ENCODE assay signal across 12 cellular contexts in the genomic region with DNA sequence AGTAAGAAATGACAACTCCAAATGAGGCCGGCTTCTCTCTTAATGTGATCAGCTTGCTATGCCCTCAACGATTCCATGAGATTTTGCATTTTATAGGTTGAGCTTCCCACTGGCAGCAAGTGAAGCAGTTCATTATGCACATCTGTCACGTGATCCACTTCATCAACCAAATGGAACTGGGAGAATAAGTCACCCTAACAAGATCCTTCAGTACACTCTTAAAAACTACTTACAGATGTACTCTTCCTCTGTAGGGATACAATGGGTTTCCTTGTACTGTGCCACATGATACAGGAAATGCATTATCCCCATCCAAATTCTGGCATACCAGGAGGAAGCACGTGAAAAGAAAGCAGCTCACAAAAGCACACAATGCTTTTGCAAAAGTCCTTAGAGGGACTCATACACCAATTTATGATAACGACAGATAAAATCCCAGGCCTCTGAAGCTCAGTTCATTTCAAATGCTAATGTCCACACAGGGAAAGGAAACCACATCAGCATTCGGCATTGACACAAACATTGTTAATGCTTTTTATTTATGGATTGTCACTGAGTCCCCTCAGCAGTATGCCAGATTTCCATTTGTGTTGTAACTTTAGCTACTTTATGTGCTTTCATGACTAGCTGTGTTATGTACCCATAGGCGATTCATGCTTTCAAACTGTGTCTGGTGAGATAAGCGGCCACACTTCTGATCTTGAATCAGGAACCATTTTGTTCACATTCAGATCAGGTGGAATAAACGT. TPM values are rescaled to one million over a fixed set of nuclear protein-coding genes. Genes with fewer than 3 reads are reported as not detected.
A peak's percentile ranks its signal among the peaks of the same experiment; 100 is the strongest.
DNase-seq lines count a peak whose midpoint lies in the region; ATAC-seq and TF ChIP-seq lines count a peak whose summit lies in the region.
"Had no signal": no experiment of that assay in that cellular context is flagged by ENCODE, and none has a peak within 500 bp of the region (broad histone marks: within the 10 kb centered on the region; RNA-seq: fewer than 3 reads in every experiment).

No MANE protein-coding gene starts in this region.

- WGBS in heart right ventricle, 2 donors, result 66 to 68% methylated on average over 9 of the region's 9 CpGs
- WGBS in prostate gland, result 23% methylated on average over 9 of the region's 9 CpGs

- H3K27me3 ChIP-seq in heart right ventricle (no peaks in the 10 kb centered on the region), prostate gland (replicated peaks; ENCODE audit: insufficient read depth) (no peaks in the 10 kb centered on the region)

- DNase-seq in heart right ventricle, result no peak
- DNase-seq in Right ventricle myocardium inferior (ENCODE audit: missing footprints), result no peak
- no peak for DNase-seq in left lobe of liver (ENCODE audit: low spot score)
- DNase-seq in stimulated activated CD4-positive, alpha-beta T cell treated with anti-CD3 and anti-CD28 coated beads, Interleukin-2, amount 100 ng/mL, for 48 hours, result no peak
- DNase-seq in prostate gland (ENCODE audit: low spot score), result no peak
- DNase-seq in DMS53 (lab: John Stamatoyannopoulos, UW), result no peak
- DNase-seq: activated CD8-positive, alpha-beta T cell treated with anti-CD3 and anti-CD28 coated beads, Interleukin-2, amount 10 ng/mL, durations not matched to agents 7 days and 5 days; erythroblast; HFFc6 had no signal

- H3K27ac ChIP-seq in heart right ventricle (peak overlapping the region in 4 of 10 donors; percentile 12 to 59 (median 31)), angular gyrus (ENCODE audit: low read depth, low read length) (peak overlapping the region; percentile 14), prostate gland (peak overlapping the region in 1 of 2 donors; percentile 0)
- H3K27ac ChIP-seq: thoracic aorta had no signal

- intact Hi-C loops in heart right ventricle (cut with DNase I) (no loop called here), Right ventricle myocardium inferior (cut with DNase I) (no loop called here), prostate gland (cut with DNase I) (no loop called here)

- no peak overlapping the region for H3K4me3 ChIP-seq in heart right ventricle
- H3K4me3 ChIP-seq in prostate gland, result no peak overlapping the region
- H3K4me3 ChIP-seq: thoracic aorta had no signal

- ATAC-seq in heart right ventricle, result peak in 7 of 8 donors; percentile 25 to 56 (median 50)
- ATAC-seq in Right ventricle myocardium inferior, result no peak
- ATAC-seq in left lobe of liver, result peak; percentile 32
- no peak for ATAC-seq in HG03025 (IDR thresholded peaks at IDR 0.05; ENCODE audit: low FRiP score, unreplicated experiment)
- ATAC-seq: activated CD8-positive, alpha-beta T cell treated with anti-CD3 and anti-CD28 coated beads, Interleukin-2, amount 10 ng/mL, durations not matched to agents 7 days and 5 days had no signal

- no peak for TF ChIP-seq CTCF in heart right ventricle (IDR thresholded peaks at IDR 0.05)
- no peak for TF ChIP-seq CTCF in prostate gland (IDR thresholded peaks at IDR 0.05)

- peaks cover 0 to 47% (median 33%) of the 10 kb centered on the region in 9 donors for H3K4me1 ChIP-seq in heart right ventricle
- H3K4me1 ChIP-seq in prostate gland (replicated peaks), result no peaks in the 10 kb centered on the region

- H3K36me3 ChIP-seq in heart right ventricle (no peaks in the 10 kb centered on the region), prostate gland (no peaks in the 10 kb centered on the region)
- H3K36me3 ChIP-seq: thoracic aorta had no signal

- TF ChIP-seq POLR2A in prostate gland (IDR thresholded peaks at IDR 0.05), result no peak

- H3K9me3 ChIP-seq in heart right ventricle (no peaks in the 10 kb centered on the region), prostate gland (no peaks in the 10 kb centered on the region)
- H3K9me3 ChIP-seq: thoracic aorta had no signal

RNA-seq across cellular contexts. Expression of gene REV3L, which starts 58.1 kb away (rescaled TPM):
- total RNA-seq in heart right ventricle, result 10 to 100 TPM; 11.5 to 23.9 (median 13.9) TPM
- 10 to 100 TPM in 1 of 2 donors, 1 to 10 TPM in 1; 5.6 to 25.8 TPM for polyA plus RNA-seq in heart right ventricle
- total RNA-seq in Right ventricle myocardium inferior, result 16.7 TPM
- 11.7 TPM for total RNA-seq in left lobe of liver
- 10 to 100 TPM; 20.0 to 44.2 TPM for total RNA-seq in prostate gland

Comparison
In these comparisons a context has a peak if more than half of its experiments do, and no peak if none do; other contexts are left out.
1. ATAC-seq: peak in heart right ventricle (7 of 8) and left lobe of liver (single experiment); none in Right ventricle myocardium inferior (single experiment) and HG03025 (single experiment).